In genomic region chr22:42314709-42315391, GRCh38 we compare ENCODE assay signal across 11 cellular contexts. TPM values are rescaled to one million over a fixed set of nuclear protein-coding genes. Genes with fewer than 3 reads are reported as not detected.
A peak's percentile ranks its signal among the peaks of the same experiment; 100 is the strongest.
DNase-seq lines count a peak whose midpoint lies in the region; TF ChIP-seq lines count a peak whose summit lies in the region.
"Had no signal": no experiment of that assay in that cellular context is flagged by ENCODE, and none has a peak within 500 bp of the region (broad histone marks: within the 10 kb centered on the region; RNA-seq: fewer than 3 reads in every experiment).

No MANE protein-coding gene starts in this region.

- H3K4me3 ChIP-seq in CD4-positive, alpha-beta memory T cell (ENCODE audit: low read length in 2 of 2) = no peak overlapping the region
- H3K4me3 ChIP-seq in BE2C (ENCODE audit: low read depth, low read length) = no peak overlapping the region

- POLR2A ChIA-PET in CD4-positive, alpha-beta memory T cell (lab: Charles Lee; ENCODE audit: partially characterized antibody) = interaction anchor here (1.0 to 1.2 kb wide), 4 partner anchors 10 to 155 kb away, joined by 3 to 4 read pairs (median 4); no protein-coding TSS in a partner anchor

- CTCF ChIA-PET in CD4-positive, alpha-beta memory T cell (lab: Charles Lee; ENCODE audit: partially characterized antibody) = interaction anchor here (1.0 to 1.8 kb wide), 3 partner anchors 12 to 144 kb away, joined by 3 read pairs; no protein-coding TSS in a partner anchor

- H3K27me3 ChIP-seq in CD4-positive, alpha-beta memory T cell (ENCODE audit: insufficient read depth, low read length) = no peaks in the 10 kb centered on the region
- no peaks in the 10 kb centered on the region for H3K27me3 ChIP-seq in BE2C

- H3K36me3 ChIP-seq in CD4-positive, alpha-beta memory T cell (ENCODE audit: insufficient read depth, low read length) = no peaks in the 10 kb centered on the region
- H3K36me3 ChIP-seq in BE2C = no peaks in the 10 kb centered on the region

- peak; percentile 31 for DNase-seq in DMS79 treated with DMSO at 0.1 percent for 48 hours (lab: John Stamatoyannopoulos, UW)
- DNase-seq in DMS79 (lab: John Stamatoyannopoulos, UW) = no peak
- no peak for DNase-seq in CD4-positive, alpha-beta memory T cell
- DNase-seq in immature natural killer cell = peak in 1 of 3 donors; percentile 22
- DNase-seq in BE2C = no peak
- no peak for DNase-seq in EL
- no peak for DNase-seq in AML-193 (lab: John Stamatoyannopoulos, UW)
- DNase-seq: NCI-H1930; stimulated activated CD4-positive, alpha-beta T cell treated with anti-CD3 and anti-CD28 coated beads, Interleukin-12 subunit alpha, Interleukin-12 subunit beta, amount 100 ng/mL, for 4 hours; T1000 had no signal

- H3K27ac ChIP-seq in CD4-positive, alpha-beta memory T cell (ENCODE audit: low read depth, low read length) = peak overlapping the region; percentile 13
- peak overlapping the region; percentile 60 for H3K27ac ChIP-seq in VCaP

- H3K27ac Mint-ChIP-seq in CD4-positive, alpha-beta memory T cell = peak overlapping the region; percentile 72 to 90 (median 85)
- peak overlapping the region; percentile 27 to 95 (median 79) for H3K27ac Mint-ChIP-seq in immature natural killer cell

- no peaks in the 10 kb centered on the region for H3K36me3 Mint-ChIP-seq in CD4-positive, alpha-beta memory T cell
- no peaks in the 10 kb centered on the region for H3K36me3 Mint-ChIP-seq in immature natural killer cell

- peaks cover 27 to 55% (median 40%) of the 10 kb centered on the region in 4 donors for H3K4me1 Mint-ChIP-seq in CD4-positive, alpha-beta memory T cell
- H3K4me1 Mint-ChIP-seq in immature natural killer cell = peaks cover 6 to 15% of the 10 kb centered on the region in 2 donors

- H3K4me1 ChIP-seq in CD4-positive, alpha-beta memory T cell (ENCODE audit: insufficient read depth, low read length) = peaks cover 54% of the 10 kb centered on the region
- peaks cover 33% of the 10 kb centered on the region for H3K4me1 ChIP-seq in BE2C

- no peaks in the 10 kb centered on the region for H3K9me3 Mint-ChIP-seq in CD4-positive, alpha-beta memory T cell
- no peaks in the 10 kb centered on the region for H3K9me3 Mint-ChIP-seq in immature natural killer cell

- peak overlapping the region in 7 of 8 donors; percentile 42 to 69 (median 55) for H3K4me3 Mint-ChIP-seq in CD4-positive, alpha-beta memory T cell
- H3K4me3 Mint-ChIP-seq in immature natural killer cell = peak overlapping the region in 3 of 5 donors; percentile 28 to 71 (median 69)

- no peaks in the 10 kb centered on the region for H3K9me3 ChIP-seq in CD4-positive, alpha-beta memory T cell (ENCODE audit: control insufficient read depth in 1 of 2, low read length in 2 of 2)
- H3K9me3 ChIP-seq in BE2C = no peaks in the 10 kb centered on the region

- H3K27me3 Mint-ChIP-seq in CD4-positive, alpha-beta memory T cell = no peaks in the 10 kb centered on the region
- H3K27me3 Mint-ChIP-seq in immature natural killer cell (ENCODE audit: low read depth in 3 of 3) = peaks cover 0 to 4% (median 3%) of the 10 kb centered on the region in 3 donors

- intact Hi-C loops in CD4-positive, alpha-beta memory T cell (cut with micrococcal nuclease) = loop anchor here (1.0 kb wide), 3 partner anchors 146 to 349 kb away; no protein-coding TSS in a partner anchor

- no peak for TF ChIP-seq CTCF in VCaP (conservative IDR thresholded peaks at IDR 0.05)
- TF ChIP-seq CTCF in BE2C (IDR thresholded peaks at IDR 0.05; ENCODE audit: low read depth, low read length) = no peak

RNA-seq across cellular contexts. Expression of gene TCF20, which starts 44.4 kb away (rescaled TPM):
- 10 to 100 TPM; 88.7 to 93.4 TPM for total RNA-seq in CD4-positive, alpha-beta memory T cell
- 1 to 10 TPM in 1 of 2 donors, under 1 TPM in 1; 0.72 to 4.8 TPM for polyA plus RNA-seq in CD4-positive, alpha-beta memory T cell
- polyA plus RNA-seq in immature natural killer cell = 1 to 10 TPM in 2 of 3 donors, under 1 TPM in 1; 0.12 to 2.4 (median 1.4) TPM
- polyA plus RNA-seq in BE2C (2012; ENCODE audit: insufficient read depth, insufficient read length, low read depth) = 73.0 TPM
